24 cellular contexts compared by ENCODE assay signal in the genomic region with DNA sequence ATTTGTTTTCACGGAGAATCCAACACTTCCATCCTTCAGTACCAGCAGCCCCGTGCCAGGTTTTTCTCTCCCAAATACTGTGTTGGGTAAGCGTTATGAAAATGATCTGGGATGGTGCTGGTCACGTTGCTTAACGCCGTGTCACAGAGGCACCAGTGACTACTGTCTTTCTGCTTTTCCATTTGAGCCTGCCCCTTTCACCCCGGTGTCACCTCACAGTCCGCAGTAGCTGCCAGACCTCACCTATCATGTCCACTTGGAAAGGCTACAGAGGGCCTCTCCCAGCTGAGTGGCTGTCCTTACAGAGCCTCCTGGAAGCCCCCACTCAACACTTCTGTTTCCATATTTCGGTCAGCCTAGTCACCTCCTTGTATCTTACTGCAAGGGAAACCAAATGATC.
DNase-seq lines count a peak whose midpoint lies in the region; ATAC-seq and TF ChIP-seq lines count a peak whose summit lies in the region.
"Had no signal": no experiment of that assay in that cellular context is flagged by ENCODE, and none has a peak within 500 bp of the region (broad histone marks: within the 10 kb centered on the region; RNA-seq: fewer than 3 reads in every experiment).

No MANE protein-coding gene starts in this region.

- H3K79me1 ChIP-seq in mesendoderm (ENCODE audit: low read length), result no peaks in the 10 kb centered on the region

- CTCF ChIA-PET in A673 (lab: Charles Lee), result no interaction called here

- intact Hi-C loops in left ventricle myocardium inferior (cut with micrococcal nuclease), result no loop called here
- intact Hi-C loops in A673 (cut with micrococcal nuclease; ENCODE audit: unreplicated experiment), result no loop called here

- H3K4me2 ChIP-seq in mesendoderm (ENCODE audit: low read length), result no peak overlapping the region

- no peak overlapping the region for H3K4ac ChIP-seq in mesendoderm (ENCODE audit: low read depth, low read length)

- no peak overlapping the region for H3K23ac ChIP-seq in mesendoderm (ENCODE audit: low read length)

- H3K4me1 ChIP-seq in left ventricle myocardium inferior (peaks cover 14% of the 10 kb centered on the region), rectal smooth muscle tissue (ENCODE audit: control insufficient read depth, insufficient read depth, low read length) (no peaks in the 10 kb centered on the region), tibial nerve (peaks cover 0 to 33% (median 5%) of the 10 kb centered on the region in 4 donors), mesendoderm (ENCODE audit: control insufficient read depth, low read depth, low read length) (no peaks in the 10 kb centered on the region), A673 (ENCODE audit: insufficient read depth, low read length, poor library complexity, severe bottlenecking) (no peaks in the 10 kb centered on the region)
- H3K4me1 ChIP-seq: BE2C had no signal

- ATAC-seq in GM19455 (IDR thresholded peaks at IDR 0.05; ENCODE audit: unreplicated experiment), result no peak
- ATAC-seq: activated T-cell treated with anti-CD3 and anti-CD28 coated beads, Interleukin-2, amount 50 U/mL, for 4 hours; naive thymus-derived CD8-positive, alpha-beta T cell; Panc1; WTC11 had no signal

- H3K79me2 ChIP-seq in mesendoderm (ENCODE audit: control insufficient read depth, insufficient read depth, low read length), result no peaks in the 10 kb centered on the region

- WGBS in tibial nerve, 2 donors, result 76% methylated on average over 9 of the region's 9 CpGs
- WGBS in mesendoderm (ENCODE audit: extremely low coverage, insufficient coverage, low lambda C conversion rate), result no CpG with 5 or more reads among the region's 9 CpGs

- no peak overlapping the region for H4K5ac ChIP-seq in mesendoderm (ENCODE audit: low read length)

- H2BK120ac ChIP-seq in mesendoderm (ENCODE audit: low read depth, low read length), result no peak overlapping the region

- H3K27me3 ChIP-seq in left ventricle myocardium inferior (ENCODE audit: low read depth), result no peaks in the 10 kb centered on the region
- no peaks in the 10 kb centered on the region for H3K27me3 ChIP-seq in rectal smooth muscle tissue (ENCODE audit: control insufficient read depth, insufficient read depth, low read length)
- H3K27me3 ChIP-seq in tibial nerve, result no peaks in the 10 kb centered on the region
- no peaks in the 10 kb centered on the region for H3K27me3 ChIP-seq in mesendoderm (ENCODE audit: insufficient read depth, low read length, poor library complexity)
- H3K27me3 ChIP-seq in A673 (replicated peaks; ENCODE audit: insufficient read depth, low read depth, low read length, poor library complexity), result no peaks in the 10 kb centered on the region
- H3K27me3 ChIP-seq: BE2C, brain microvascular endothelial cell had no signal

- no peak for TF ChIP-seq EP300 in tibial nerve (IDR thresholded peaks at IDR 0.05)

- DNase-seq in left ventricle myocardium inferior (no peak), tibial nerve (ENCODE audit: low spot score in 2 of 2) (no peak), mesendoderm (no peak), Kasumi-1 (lab: John Stamatoyannopoulos, UW) (no peak), A673 (ENCODE audit: low spot score) (no peak)
- DNase-seq: ACHN; activated CD4-positive, alpha-beta T cell treated with anti-CD3 and anti-CD28 coated beads, Interleukin-2, amount 50 U/mL, for 1 hour; activated naive CD4-positive, alpha-beta T cell; activated T-cell treated with anti-CD3 and anti-CD28 coated beads, Interleukin-2, amount 50 U/mL, for 4 hours; BE2C; brain microvascular endothelial cell; effector CD8-positive, alpha-beta T cell; head of caudate nucleus; naive thymus-derived CD8-positive, alpha-beta T cell; NCI-H1105 treated with DMSO at 0.1 percent for 48 hours; NCI-H2081 treated with DMSO at 0.1 percent for 48 hours; NCI-H345; stimulated activated CD4-positive, alpha-beta T cell treated with anti-CD3 and anti-CD28 coated beads, Interleukin-4, amount 100 ng/mL, for 1 hour had no signal

- POLR2A ChIA-PET in A673 (lab: Charles Lee; ENCODE audit: low non-redundant PET), result interaction anchor here (0.7 kb wide), 1 partner anchor 303 kb away, joined by 4 read pairs; no protein-coding TSS in a partner anchor

- BruUV-seq in A673 (replicated peaks; lab: Mats Ljungman, UMichigan), result no TSS peak

- H3K4me3 ChIP-seq in left ventricle myocardium inferior, result no peak overlapping the region
- H3K4me3 ChIP-seq in rectal smooth muscle tissue (ENCODE audit: low read length), result no peak overlapping the region
- H3K4me3 ChIP-seq in tibial nerve, result no peak overlapping the region
- no peak overlapping the region for H3K4me3 ChIP-seq in mesendoderm (ENCODE audit: low read length)
- H3K4me3 ChIP-seq in A673 (ENCODE audit: low read depth, low read length, poor library complexity, severe bottlenecking), result no peak overlapping the region

- H3K27ac ChIP-seq in cingulate gyrus (ENCODE audit: low read depth, low read length) (peak overlapping the region; percentile 34), left ventricle myocardium inferior (replicated peaks) (peak overlapping the region; percentile 71), rectal smooth muscle tissue (ENCODE audit: low read depth, low read length) (peak overlapping the region; percentile 42), tibial nerve (peak overlapping the region; percentile 54 to 83 (median 76)), mesendoderm (ENCODE audit: low read depth, low read length) (no peak overlapping the region), A673 (ENCODE audit: low read depth, low read length, poor library complexity, severe bottlenecking) (no peak overlapping the region)
- H3K27ac ChIP-seq: brain microvascular endothelial cell, epithelial cell of prostate had no signal

- no peaks in the 10 kb centered on the region for H3K9me3 ChIP-seq in left ventricle myocardium inferior (replicated peaks)
- peaks cover 0 to 6% (median 0%) of the 10 kb centered on the region in 4 donors for H3K9me3 ChIP-seq in tibial nerve
- no peaks in the 10 kb centered on the region for H3K9me3 ChIP-seq in A673 (ENCODE audit: low read depth, low read length, poor library complexity, severe bottlenecking)
- H3K9me3 ChIP-seq: BE2C had no signal

- H3K56ac ChIP-seq in mesendoderm (ENCODE audit: low read length), result no peak overlapping the region

- H3K9ac ChIP-seq in rectal smooth muscle tissue (ENCODE audit: low read length) (no peak overlapping the region), mesendoderm (ENCODE audit: low read length) (no peak overlapping the region)

- no peaks in the 10 kb centered on the region for H3K36me3 ChIP-seq in left ventricle myocardium inferior
- H3K36me3 ChIP-seq in rectal smooth muscle tissue (ENCODE audit: control insufficient read depth, insufficient read depth, low read length), result no peaks in the 10 kb centered on the region
- H3K36me3 ChIP-seq in tibial nerve, result no peaks in the 10 kb centered on the region
- H3K36me3 ChIP-seq in mesendoderm (ENCODE audit: control insufficient read depth, insufficient read depth, low read length), result no peaks in the 10 kb centered on the region
- no peaks in the 10 kb centered on the region for H3K36me3 ChIP-seq in A673 (ENCODE audit: insufficient read depth, low read length, poor library complexity, severe bottlenecking)
- H3K36me3 ChIP-seq: BE2C, brain microvascular endothelial cell had no signal

- H3K18ac ChIP-seq in mesendoderm (ENCODE audit: low read length), result no peak overlapping the region

- H4K8ac ChIP-seq in mesendoderm (ENCODE audit: low read depth, low read length), result no peak overlapping the region

- no peak overlapping the region for H2BK15ac ChIP-seq in mesendoderm (replicated peaks; ENCODE audit: low read depth)

- no peak overlapping the region for H2BK5ac ChIP-seq in mesendoderm (ENCODE audit: low read length)

- TF ChIP-seq POLR2A in tibial nerve (IDR thresholded peaks at IDR 0.05), result no peak

- no peak overlapping the region for H2AK5ac ChIP-seq in mesendoderm (ENCODE audit: low read length)

- TF ChIP-seq CTCF in left ventricle myocardium inferior (IDR thresholded peaks at IDR 0.05; ENCODE audit: borderline replicate concordance) (no peak), tibial nerve (IDR thresholded peaks at IDR 0.05) (no peak), A673 (conservative IDR thresholded peaks at IDR 0.05; ENCODE audit: low read depth, low read length) (no peak)

Comparison
In these comparisons a context has a peak if more than half of its experiments do, and no peak if none do; other contexts are left out.
1. H3K27ac ChIP-seq: peak in cingulate gyrus (single experiment), left ventricle myocardium inferior (single experiment), rectal smooth muscle tissue (single experiment) and tibial nerve (4 of 4); none in mesendoderm (single experiment) and A673 (single experiment).